Comparison of ENCODE assay signal across 9 cellular contexts in the genomic region with DNA sequence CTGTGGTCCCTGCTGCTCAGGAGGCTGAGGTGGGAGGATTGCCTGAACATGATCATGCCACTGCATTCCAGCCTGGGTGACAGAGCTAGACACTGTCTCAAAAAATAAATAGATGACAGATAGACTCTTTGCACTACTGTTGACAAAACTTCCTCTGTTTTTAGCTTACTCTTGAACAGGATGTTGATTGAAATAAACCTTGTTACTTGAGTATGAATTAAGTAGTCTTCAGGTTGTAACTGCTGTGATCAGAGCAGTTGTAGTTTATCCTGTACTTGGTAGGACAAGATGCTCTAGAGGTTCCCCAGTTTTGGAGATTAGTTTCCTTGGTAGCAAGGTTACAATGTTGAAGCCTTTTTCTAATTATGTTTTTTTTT.
DNase-seq lines count a peak whose midpoint lies in the region; ATAC-seq and TF ChIP-seq lines count a peak whose summit lies in the region.
"Had no signal": no experiment of that assay in that cellular context is flagged by ENCODE, and none has a peak within 500 bp of the region (broad histone marks: within the 10 kb centered on the region; RNA-seq: fewer than 3 reads in every experiment).

No MANE protein-coding gene starts in this region.

- peaks cover 62% of the 10 kb centered on the region for H3K79me2 ChIP-seq in Loucy (ENCODE audit: insufficient read depth, low read length)

- peak overlapping the region; percentile 74 for H3K27ac Mint-ChIP-seq in T-helper 1 cell treated with Interleukin-12 subunit alpha and Interleukin-12 subunit beta and Interleukin-4 antibody, amounts not matched to agents 30 μg/mL and 1 μg/mL, for 36 hours
- H3K27ac Mint-ChIP-seq in activated naive CD8-positive, alpha-beta T cell treated with anti-CD3 and anti-CD28 coated beads, Interleukin-2, amount 50 U/mL, for 24 hours, result peak overlapping the region; percentile 67
- H3K27ac Mint-ChIP-seq in nephron, result peak overlapping the region; percentile 21 to 73 (median 60)

- H3K9me3 Mint-ChIP-seq in T-helper 1 cell treated with Interleukin-12 subunit alpha and Interleukin-12 subunit beta and Interleukin-4 antibody, amounts not matched to agents 30 μg/mL and 1 μg/mL, for 36 hours, result no peaks in the 10 kb centered on the region
- H3K9me3 Mint-ChIP-seq in activated naive CD8-positive, alpha-beta T cell treated with anti-CD3 and anti-CD28 coated beads, Interleukin-2, amount 50 U/mL, for 24 hours, result no peaks in the 10 kb centered on the region
- H3K9me3 Mint-ChIP-seq in nephron, result no peaks in the 10 kb centered on the region

- H3K4me3 ChIP-seq in Loucy (ENCODE audit: low read length, poor library complexity, severe bottlenecking), result peak overlapping the region; percentile 94

- H3K9me2 ChIP-seq in Loucy (replicated peaks; ENCODE audit: low read depth, low read length), result no peaks in the 10 kb centered on the region

- TF ChIP-seq CTCF in Loucy (conservative IDR thresholded peaks at IDR 0.05; ENCODE audit: low read length) (no peak), nephron (IDR thresholded peaks at IDR 0.05; ENCODE audit: unreplicated experiment in 3 of 3) (no peak)

- no peak overlapping the region for H2AFZ ChIP-seq in Loucy (ENCODE audit: low read length)

- no peaks in the 10 kb centered on the region for H3K27me3 ChIP-seq in Loucy (ENCODE audit: insufficient read depth, low read length, poor library complexity, severe bottlenecking)

- no peaks in the 10 kb centered on the region for H3K9me3 ChIP-seq in Loucy (ENCODE audit: insufficient read depth, low read depth, low read length)

- ATAC-seq in activated naive CD8-positive, alpha-beta T cell treated with anti-CD3 and anti-CD28 coated beads, Interleukin-2, amount 50 U/mL, for 24 hours, result no peak

- DNase-seq in T-helper 1 cell, result no peak
- DNase-seq in activated naive CD8-positive, alpha-beta T cell treated with anti-CD3 and anti-CD28 coated beads, Interleukin-2, amount 50 U/mL, for 24 hours, result no peak
- DNase-seq in SHP77 treated with DMSO at 0.1 percent for 48 hours (lab: John Stamatoyannopoulos, UW), result no peak
- no peak for DNase-seq in activated CD4-positive, CD25-positive, alpha-beta regulatory T cell (lab: John Stamatoyannopoulos, UW)
- no peak for DNase-seq in NCI-H524 treated with DMSO at 0.1 percent for 48 hours (lab: John Stamatoyannopoulos, UW)
- DNase-seq: 8988T had no signal

- H3K36me3 ChIP-seq in Loucy (ENCODE audit: insufficient read depth, low read length), result peaks cover 30% of the 10 kb centered on the region

- peaks cover 20% of the 10 kb centered on the region for H3K36me3 Mint-ChIP-seq in T-helper 1 cell treated with Interleukin-12 subunit alpha and Interleukin-12 subunit beta and Interleukin-4 antibody, amounts not matched to agents 30 μg/mL and 1 μg/mL, for 36 hours (ENCODE audit: low read depth)
- H3K36me3 Mint-ChIP-seq in activated naive CD8-positive, alpha-beta T cell treated with anti-CD3 and anti-CD28 coated beads, Interleukin-2, amount 50 U/mL, for 24 hours (ENCODE audit: low read depth), result peaks cover 33% of the 10 kb centered on the region
- H3K36me3 Mint-ChIP-seq in nephron (ENCODE audit: low read depth), result peaks cover 49% of the 10 kb centered on the region

- H3K9ac ChIP-seq in Loucy (ENCODE audit: low read depth, low read length, poor library complexity, severe bottlenecking), result peak overlapping the region; percentile 92

- peaks cover 12% of the 10 kb centered on the region for H3K4me1 Mint-ChIP-seq in T-helper 1 cell treated with Interleukin-12 subunit alpha and Interleukin-12 subunit beta and Interleukin-4 antibody, amounts not matched to agents 30 μg/mL and 1 μg/mL, for 36 hours (ENCODE audit: low read depth)
- H3K4me1 Mint-ChIP-seq in activated naive CD8-positive, alpha-beta T cell treated with anti-CD3 and anti-CD28 coated beads, Interleukin-2, amount 50 U/mL, for 24 hours, result peaks cover 21% of the 10 kb centered on the region
- H3K4me1 Mint-ChIP-seq in nephron, result peaks cover 5% of the 10 kb centered on the region

- H3K4me2 ChIP-seq in Loucy (ENCODE audit: low read depth, low read length, poor library complexity, severe bottlenecking), result peak overlapping the region; percentile 85

- no peaks in the 10 kb centered on the region for H3F3A ChIP-seq in Loucy (ENCODE audit: low read depth)

- no peaks in the 10 kb centered on the region for H4K20me1 ChIP-seq in Loucy (ENCODE audit: insufficient read depth, low read length, poor library complexity, severe bottlenecking)

- peak overlapping the region; percentile 51 for H3K4me3 Mint-ChIP-seq in T-helper 1 cell treated with Interleukin-12 subunit alpha and Interleukin-12 subunit beta and Interleukin-4 antibody, amounts not matched to agents 30 μg/mL and 1 μg/mL, for 36 hours
- H3K4me3 Mint-ChIP-seq in activated naive CD8-positive, alpha-beta T cell treated with anti-CD3 and anti-CD28 coated beads, Interleukin-2, amount 50 U/mL, for 24 hours, result peak overlapping the region; percentile 97
- peak overlapping the region; percentile 58 to 77 (median 69) for H3K4me3 Mint-ChIP-seq in nephron

- peaks cover under 1% of the 10 kb centered on the region for H3K27me3 Mint-ChIP-seq in T-helper 1 cell treated with Interleukin-12 subunit alpha and Interleukin-12 subunit beta and Interleukin-4 antibody, amounts not matched to agents 30 μg/mL and 1 μg/mL, for 36 hours (ENCODE audit: low read depth)
- H3K27me3 Mint-ChIP-seq in activated naive CD8-positive, alpha-beta T cell treated with anti-CD3 and anti-CD28 coated beads, Interleukin-2, amount 50 U/mL, for 24 hours, result no peaks in the 10 kb centered on the region
- H3K27me3 Mint-ChIP-seq in nephron (ENCODE audit: low read depth), result no peaks in the 10 kb centered on the region

- peaks cover 23% of the 10 kb centered on the region for H3K4me1 ChIP-seq in Loucy (ENCODE audit: insufficient read depth, low read length, poor library complexity, severe bottlenecking)
